In genomic region chr21:43916691-43917514, GRCh38 we compare ENCODE assay signal across 8 cellular contexts. TPM values are rescaled to one million over a fixed set of nuclear protein-coding genes. Genes with fewer than 3 reads are reported as not detected.
DNase-seq lines count a peak whose midpoint lies in the region; ATAC-seq and TF ChIP-seq lines count a peak whose summit lies in the region.

No MANE protein-coding gene starts in this region.

- peaks cover 16% of the 10 kb centered on the region for H3K9me3 Mint-ChIP-seq in activated naive CD8-positive, alpha-beta T cell treated with anti-CD3 and anti-CD28 coated beads for 36 hours
- H3K9me3 Mint-ChIP-seq in naive thymus-derived CD4-positive, alpha-beta T cell = peaks cover 0 to 17% (median 6%) of the 10 kb centered on the region in 11 donors

- 41 to 58% methylated on average over 29 to 30 of the region's 35 CpGs for WGBS in upper lobe of left lung, 2 donors

- no peak overlapping the region for H3K27ac ChIP-seq in RWPE2 (ENCODE audit: poor library complexity, severe bottlenecking)
- peak overlapping the region; percentile 84 for H3K27ac ChIP-seq in naive thymus-derived CD4-positive, alpha-beta T cell (ENCODE audit: low read depth, low read length)
- H3K27ac ChIP-seq in upper lobe of left lung = peak overlapping the region in 1 of 4 donors; percentile 23

- no peaks in the 10 kb centered on the region for H3K27me3 ChIP-seq in RWPE2 (ENCODE audit: insufficient read depth, poor library complexity, severe bottlenecking)
- H3K27me3 ChIP-seq in naive thymus-derived CD4-positive, alpha-beta T cell (ENCODE audit: control insufficient read depth in 2 of 2, insufficient read depth in 2 of 2, low read length in 2 of 2) = no peaks in the 10 kb centered on the region
- H3K27me3 ChIP-seq in upper lobe of left lung = no peaks in the 10 kb centered on the region

- peaks cover 11% of the 10 kb centered on the region for H3K27me3 Mint-ChIP-seq in activated naive CD8-positive, alpha-beta T cell treated with anti-CD3 and anti-CD28 coated beads for 36 hours
- H3K27me3 Mint-ChIP-seq in naive thymus-derived CD4-positive, alpha-beta T cell = peaks cover 0 to 4% (median 0%) of the 10 kb centered on the region in 5 donors

- intact Hi-C loops in naive thymus-derived CD4-positive, alpha-beta T cell (cut with micrococcal nuclease) = loop anchor here (1.0 to 5.0 kb wide), 8 partner anchors 22 to 128 kb away; partner anchors contain the start of genes AGPAT3 (in 1 of the 2), RRP1 (in 1 of the 2) and TRAPPC10 (in 1 of the 2)

- H3K9me3 ChIP-seq in RWPE2 (ENCODE audit: severe bottlenecking) (no peaks in the 10 kb centered on the region), upper lobe of left lung (no peaks in the 10 kb centered on the region)
- peaks cover 0 to 12% (median 0%) of the 10 kb centered on the region in 3 experiments for H3K9me3 ChIP-seq in naive thymus-derived CD4-positive, alpha-beta T cell (ENCODE audit: control insufficient read depth in 2 of 3, low read length in 3 of 3)

- H3K4me3 ChIP-seq in RWPE2 (ENCODE audit: severe bottlenecking) (peak overlapping the region; percentile 24), upper lobe of left lung (peak overlapping the region in 3 of 4 donors; percentile 21 to 36 (median 33))
- peak overlapping the region; percentile 71 for H3K4me3 ChIP-seq in naive thymus-derived CD4-positive, alpha-beta T cell (ENCODE audit: low read length)

- no peak for TF ChIP-seq EP300 in upper lobe of left lung (IDR thresholded peaks at IDR 0.05)

- ATAC-seq in RWPE2 (ENCODE audit: low read depth) = peak; percentile 58
- peak; percentile 93 for ATAC-seq in naive thymus-derived CD4-positive, alpha-beta T cell
- peak; percentile 44 to 55 for ATAC-seq in upper lobe of left lung (ENCODE audit: low FRiP score in 2 of 2)
- ATAC-seq in GM19463 (IDR thresholded peaks at IDR 0.05; ENCODE audit: unreplicated experiment) = no peak

- peaks cover 54% of the 10 kb centered on the region for H3K4me1 Mint-ChIP-seq in activated naive CD8-positive, alpha-beta T cell treated with anti-CD3 and anti-CD28 coated beads for 36 hours
- H3K4me1 Mint-ChIP-seq in naive thymus-derived CD4-positive, alpha-beta T cell = peaks cover 47 to 74% (median 61%) of the 10 kb centered on the region in 7 donors

- DNase-seq in RWPE2 (ENCODE audit: low spot score) (no peak), upper lobe of left lung (peak in 1 of 2 donors; percentile 85), pons (ENCODE audit: low spot score) (no peak), D341Med (ENCODE audit: low spot score) (no peak)
- DNase-seq in activated naive CD8-positive, alpha-beta T cell treated with anti-CD3 and anti-CD28 coated beads for 36 hours = peak; percentile 75
- DNase-seq in naive thymus-derived CD4-positive, alpha-beta T cell = peak; percentile 56 to 83 (median 80)

- TF ChIP-seq CTCF in RWPE2 (IDR thresholded peaks at IDR 0.05; ENCODE audit: poor library complexity, severe bottlenecking) (no peak), upper lobe of left lung (IDR thresholded peaks at IDR 0.05) (no peak)

- CTCF ChIA-PET in naive thymus-derived CD4-positive, alpha-beta T cell (lab: Charles Lee) = interaction anchor here (0.6 kb wide), 1 partner anchor 23 kb away, joined by 3 read pairs; no protein-coding TSS in a partner anchor

- TF ChIP-seq POLR2A in GM18526 (IDR thresholded peaks at IDR 0.05; ENCODE audit: extremely low read depth, insufficient read length) (peak; percentile 14), upper lobe of left lung (IDR thresholded peaks at IDR 0.05) (no peak)

- peaks cover 52% of the 10 kb centered on the region for H3K36me3 Mint-ChIP-seq in activated naive CD8-positive, alpha-beta T cell treated with anti-CD3 and anti-CD28 coated beads for 36 hours
- peaks cover 10 to 26% (median 12%) of the 10 kb centered on the region in 5 donors for H3K36me3 Mint-ChIP-seq in naive thymus-derived CD4-positive, alpha-beta T cell

- peaks cover 2% of the 10 kb centered on the region for H3K4me1 ChIP-seq in RWPE2 (ENCODE audit: insufficient read depth, poor library complexity, severe bottlenecking)
- peaks cover 25 to 33% of the 10 kb centered on the region in 2 donors for H3K4me1 ChIP-seq in naive thymus-derived CD4-positive, alpha-beta T cell (ENCODE audit: control insufficient read depth in 2 of 2, insufficient read depth in 2 of 2, low read length in 2 of 2)
- peaks cover 10 to 33% (median 14%) of the 10 kb centered on the region in 4 donors for H3K4me1 ChIP-seq in upper lobe of left lung

- peak overlapping the region; percentile 85 for H3K4me3 Mint-ChIP-seq in activated naive CD8-positive, alpha-beta T cell treated with anti-CD3 and anti-CD28 coated beads for 36 hours
- peak overlapping the region; percentile 83 to 95 (median 89) for H3K4me3 Mint-ChIP-seq in naive thymus-derived CD4-positive, alpha-beta T cell

- H3K27ac Mint-ChIP-seq in activated naive CD8-positive, alpha-beta T cell treated with anti-CD3 and anti-CD28 coated beads for 36 hours = peak overlapping the region; percentile 85
- peak overlapping the region; percentile 86 to 96 (median 94) for H3K27ac Mint-ChIP-seq in naive thymus-derived CD4-positive, alpha-beta T cell

- H3K36me3 ChIP-seq in RWPE2 (ENCODE audit: low read depth) (no peaks in the 10 kb centered on the region), upper lobe of left lung (no peaks in the 10 kb centered on the region)
- H3K36me3 ChIP-seq in naive thymus-derived CD4-positive, alpha-beta T cell (ENCODE audit: control insufficient read depth in 2 of 3, insufficient read depth in 3 of 3, low read length in 3 of 3) = peaks cover 0 to 3% (median 0%) of the 10 kb centered on the region in 3 experiments

- POLR2A ChIA-PET in naive thymus-derived CD4-positive, alpha-beta T cell (lab: Charles Lee) = interaction anchor here (1.1 to 2.0 kb wide), 3 partner anchors 23 to 53 kb away, joined by 3 to 9 read pairs (median 4); no protein-coding TSS in a partner anchor

RNA-seq across cellular contexts. Expression of gene AGPAT3, which starts 51.9 kb away (rescaled TPM):
- total RNA-seq in activated naive CD8-positive, alpha-beta T cell treated with anti-CD3 and anti-CD28 coated beads for 36 hours = 10 to 100 TPM; 61.2 to 66.0 TPM
- 100 to 1,000 TPM in 1 of 5 experiments, 10 to 100 TPM in 4; 58.4 to 121 (median 69.0) TPM for total RNA-seq in naive thymus-derived CD4-positive, alpha-beta T cell
- 10 to 100 TPM; 11.4 to 16.1 TPM for polyA plus RNA-seq in naive thymus-derived CD4-positive, alpha-beta T cell
- 100 to 1,000 TPM in 1 of 6 donors, 10 to 100 TPM in 5; 55.0 to 102 (median 70.0) TPM for total RNA-seq in upper lobe of left lung

Comparison
In these comparisons a context has a peak if more than half of its experiments do, and no peak if none do; other contexts are left out.
1. DNase-seq: peak in activated naive CD8-positive, alpha-beta T cell treated with anti-CD3 and anti-CD28 coated beads for 36 hours (single experiment) and naive thymus-derived CD4-positive, alpha-beta T cell (9 of 9); none in RWPE2 (single experiment), pons (single experiment) and D341Med (single experiment).
2. Peak in every context shown above with its lines, with median percentiles within 50 percentile points of each other: H3K4me3 ChIP-seq.